In genomic region chr20:31595380-31595653, GRCh38 we compare ENCODE assay signal across 13 cellular contexts. TPM values are rescaled to one million over a fixed set of nuclear protein-coding genes. Genes with fewer than 3 reads are reported as not detected.
DNase-seq lines count a peak whose midpoint lies in the region; ATAC-seq, FAIRE-seq and TF ChIP-seq lines count a peak whose summit lies in the region.
"Had no signal": no experiment of that assay in that cellular context is flagged by ENCODE, and none has a peak within 500 bp of the region (broad histone marks: within the 10 kb centered on the region; RNA-seq: fewer than 3 reads in every experiment).

No MANE protein-coding gene starts in this region.

- peaks cover 36% of the 10 kb centered on the region for H3K27me3 Mint-ChIP-seq in activated CD8-positive, alpha-beta memory T cell treated with anti-CD3 and anti-CD28 coated beads, Interleukin-2, amount 10 ng/mL, durations not matched to agents 7 days and 5 days
- H3K27me3 Mint-ChIP-seq: activated naive CD4-positive, alpha-beta T cell treated with anti-CD3 and anti-CD28 coated beads, Interleukin-2, amount 50 U/mL, for 24 hours had no signal

- H3K4me2 ChIP-seq in HCT116 (ENCODE audit: low read length) (peak overlapping the region; percentile 81), GM12878 (ENCODE audit: control insufficient read depth, insufficient read depth) (no peak overlapping the region)

- intact Hi-C loops in HCT116 (cut with micrococcal nuclease) (no loop called here), GM12878 (cut with micrococcal nuclease; ENCODE audit: unreplicated experiment) (no loop called here)

- no peaks in the 10 kb centered on the region for H3K9me2 ChIP-seq in HCT116 (ENCODE audit: insufficient read depth)

- CTCF ChIA-PET in HCT116 (lab: Charles Lee) (interaction anchor here (1.8 to 2.2 kb wide), 3 partner anchors 26 to 35 kb away, joined by 7 to 13 read pairs (median 8); no protein-coding TSS in a partner anchor), GM12878 (lab: Yijun Ruan, JAX) (interaction anchor here (1.1 kb wide), 1 partner anchor 9 kb away, joined by 3 read pairs; no protein-coding TSS in a partner anchor)
- CTCF ChIA-PET in activated CD8-positive, alpha-beta memory T cell treated with anti-CD3 and anti-CD28 coated beads, Interleukin-2, amount 10 ng/mL, durations not matched to agents 7 days and 5 days (lab: Charles Lee): interaction anchor here (2.7 kb wide), 1 partner anchor 18 kb away, joined by 14 read pairs; no protein-coding TSS in a partner anchor

- H4K20me1 ChIP-seq in HCT116 (ENCODE audit: insufficient read depth) (no peaks in the 10 kb centered on the region), GM12878 (ENCODE audit: control insufficient read depth, insufficient read depth) (no peaks in the 10 kb centered on the region)
- H4K20me1 ChIP-seq: BLaER1 treated with 17β-estradiol and CSF1 and Interleukin-3, amounts not matched to agents 10 nM and 100 nM had no signal

- no peaks in the 10 kb centered on the region for H3K9me3 Mint-ChIP-seq in activated CD8-positive, alpha-beta memory T cell treated with anti-CD3 and anti-CD28 coated beads, Interleukin-2, amount 10 ng/mL, durations not matched to agents 7 days and 5 days (ENCODE audit: low read depth)
- H3K9me3 Mint-ChIP-seq: activated naive CD4-positive, alpha-beta T cell treated with anti-CD3 and anti-CD28 coated beads, Interleukin-2, amount 50 U/mL, for 24 hours had no signal

- no TSS peak for BruUV-seq in HCT116 (replicated peaks; lab: Mats Ljungman, UMichigan)
- BruUV-seq in GM12878 (replicated peaks; lab: Mats Ljungman, UMichigan): no TSS peak

- H3K9me3 ChIP-seq in HCT116 (ENCODE audit: control insufficient read depth in 1 of 2, insufficient read depth in 1 of 2, low read depth in 1 of 2, low read length in 2 of 2) (no peaks in the 10 kb centered on the region), GM12878 (replicated peaks; ENCODE audit: control insufficient read depth, insufficient read depth, low read length) (no peaks in the 10 kb centered on the region), skeletal muscle tissue (ENCODE audit: control insufficient read depth in 3 of 3, low read length in 3 of 3) (no peaks in the 10 kb centered on the region)
- H3K9me3 ChIP-seq: BLaER1 treated with 17β-estradiol and CSF1 and Interleukin-3, amounts not matched to agents 10 nM and 100 nM had no signal

- SMC1A ChIA-PET in GM12878 (lab: Charles Lee; ENCODE audit: uncharacterized antibody, unreplicated experiment): no interaction called here

- H3K9ac ChIP-seq in HCT116 (ENCODE audit: low read length): peak overlapping the region; percentile 69
- no peak overlapping the region for H3K9ac ChIP-seq in GM12878 (ENCODE audit: control insufficient read depth, insufficient read depth, low read length)
- peak overlapping the region in 1 of 3 donors; percentile 25 for H3K9ac ChIP-seq in skeletal muscle tissue (ENCODE audit: low read depth in 1 of 3, low read length in 3 of 3)

- no peak for FAIRE-seq in GM12878 (lab: Jason Lieb, UNC)

- POLR2A ChIA-PET in HCT116 (lab: Charles Lee): interaction anchor here (1.6 to 20.0 kb wide), 3 partner anchors 12 to 29 kb away, joined by 6 to 1106 read pairs (median 101); partner anchors contain the start of gene ID1
- POLR2A ChIA-PET in GM12878 (lab: Charles Lee): no interaction called here

- no peaks in the 10 kb centered on the region for H3K36me3 Mint-ChIP-seq in activated CD8-positive, alpha-beta memory T cell treated with anti-CD3 and anti-CD28 coated beads, Interleukin-2, amount 10 ng/mL, durations not matched to agents 7 days and 5 days
- H3K36me3 Mint-ChIP-seq: activated naive CD4-positive, alpha-beta T cell treated with anti-CD3 and anti-CD28 coated beads, Interleukin-2, amount 50 U/mL, for 24 hours had no signal

- TF ChIP-seq CTCF in HCT116 (IDR thresholded peaks at IDR 0.05 in 2 of 3, conservative IDR thresholded peaks at IDR 0.05 in 1 of 3; ENCODE audit: borderline replicate concordance in 1 of 3, insufficient read depth in 1 of 3, low read depth in 2 of 3, low read length in 2 of 3) (no peak), GM12878 (IDR thresholded peaks at IDR 0.05 in 2 of 3, conservative IDR thresholded peaks at IDR 0.05 in 1 of 3; ENCODE audit: control insufficient read depth in 2 of 3, extremely low read depth in 1 of 3, insufficient read depth in 1 of 3, low read depth in 3 of 3, low read length in 3 of 3) (no peak)

- RAD21 ChIA-PET in HCT116 (lab: Charles Lee; ENCODE audit: low non-redundant PET in 1 of 2, low total read pairs in 2 of 2, uncharacterized antibody in 2 of 2, unreplicated experiment in 2 of 2) (interaction anchor here (1.2 to 1.3 kb wide), 2 partner anchors 9 to 33 kb away, joined by 3 to 4 read pairs; no protein-coding TSS in a partner anchor), GM12878 (lab: Charles Lee; ENCODE audit: unreplicated experiment) (interaction anchor here (1.2 to 2.0 kb wide), 2 partner anchors 18 to 22 kb away, joined by 5 to 6 read pairs; no protein-coding TSS in a partner anchor)

- WGBS in GM12878 (ENCODE audit: insufficient coverage, insufficient replicate concordance, low lambda C conversion rate, missing lambda C conversion rate): 30% methylated on average over 3 of the region's 3 CpGs

- no peak overlapping the region for H3K4me3 Mint-ChIP-seq in activated CD8-positive, alpha-beta memory T cell treated with anti-CD3 and anti-CD28 coated beads, Interleukin-2, amount 10 ng/mL, durations not matched to agents 7 days and 5 days
- H3K4me3 Mint-ChIP-seq: activated naive CD4-positive, alpha-beta T cell treated with anti-CD3 and anti-CD28 coated beads, Interleukin-2, amount 50 U/mL, for 24 hours had no signal

- H3K27ac ChIP-seq in HCT116 (ENCODE audit: low read depth, low read length): peak overlapping the region; percentile 98
- H3K27ac ChIP-seq in GM12878 (ENCODE audit: control insufficient read depth, insufficient read depth): no peak overlapping the region
- peak overlapping the region; percentile 51 for H3K27ac ChIP-seq in skeletal muscle tissue (ENCODE audit: low read depth, low read length)
- H3K27ac ChIP-seq: BLaER1 treated with 17β-estradiol and CSF1 and Interleukin-3, amounts not matched to agents 10 nM and 100 nM had no signal

- in situ Hi-C loops in GM12878 (cut with MboI): no loop called here

- H3K79me2 ChIP-seq in HCT116 (ENCODE audit: insufficient read depth, low read length): peaks cover 22% of the 10 kb centered on the region
- no peaks in the 10 kb centered on the region for H3K79me2 ChIP-seq in GM12878 (ENCODE audit: control insufficient read depth, insufficient read depth, low read length)

- TF ChIP-seq EP300 in GM12878 (IDR thresholded peaks at IDR 0.05; ENCODE audit: borderline replicate concordance in 1 of 2, control insufficient read depth in 1 of 2, low read depth in 2 of 2, low read length in 2 of 2): no peak

- TF ChIP-seq POLR2A in HCT116 (IDR thresholded peaks at IDR 0.05; ENCODE audit: borderline replicate concordance, extremely low read depth, insufficient read depth, insufficient read length): no peak
- no peak for TF ChIP-seq POLR2A in GM12878 (IDR thresholded peaks at IDR 0.05; ENCODE audit: low read depth, low read length)

- H3K36me3 ChIP-seq in HCT116 (ENCODE audit: control insufficient read depth in 1 of 2, insufficient read depth in 2 of 2, low read length in 2 of 2) (no peaks in the 10 kb centered on the region), GM12878 (ENCODE audit: control insufficient read depth in 2 of 2, insufficient read depth in 2 of 2, low read length in 1 of 2) (no peaks in the 10 kb centered on the region), skeletal muscle tissue (ENCODE audit: control insufficient read depth in 3 of 3, insufficient read depth in 3 of 3, low read length in 3 of 3) (no peaks in the 10 kb centered on the region)
- H3K36me3 ChIP-seq: BLaER1 treated with 17β-estradiol and CSF1 and Interleukin-3, amounts not matched to agents 10 nM and 100 nM had no signal

- H3K27ac Mint-ChIP-seq in activated CD8-positive, alpha-beta memory T cell treated with anti-CD3 and anti-CD28 coated beads, Interleukin-2, amount 10 ng/mL, durations not matched to agents 7 days and 5 days: no peak overlapping the region
- H3K27ac Mint-ChIP-seq: activated naive CD4-positive, alpha-beta T cell treated with anti-CD3 and anti-CD28 coated beads, Interleukin-2, amount 50 U/mL, for 24 hours had no signal

- TF ChIP-seq RAD21 in HCT116 (IDR thresholded peaks at IDR 0.05; ENCODE audit: low read depth) (no peak), GM12878 (IDR thresholded peaks at IDR 0.05; ENCODE audit: insufficient read depth, low read depth, low read length) (no peak)

- H2AFZ ChIP-seq in HCT116 (ENCODE audit: low read depth, low read length, poor library complexity, severe bottlenecking): no peak overlapping the region
- H2AFZ ChIP-seq in GM12878 (ENCODE audit: control insufficient read depth, low read depth, low read length): no peak overlapping the region

- H3K27me3 ChIP-seq in HCT116 (ENCODE audit: insufficient read depth, low read length): no peaks in the 10 kb centered on the region
- no peaks in the 10 kb centered on the region for H3K27me3 ChIP-seq in GM12878 (replicated peaks in 1 of 2; ENCODE audit: control insufficient read depth in 2 of 2, insufficient read depth in 2 of 2, low read length in 1 of 2)
- no peaks in the 10 kb centered on the region for H3K27me3 ChIP-seq in skeletal muscle tissue (ENCODE audit: control insufficient read depth in 3 of 3, insufficient read depth in 3 of 3, low read length in 3 of 3)
- H3K27me3 ChIP-seq: BLaER1 treated with 17β-estradiol and CSF1 and Interleukin-3, amounts not matched to agents 10 nM and 100 nM had no signal

- peaks cover 64 to 83% of the 10 kb centered on the region in 2 experiments for H3K4me1 ChIP-seq in HCT116 (ENCODE audit: control insufficient read depth in 1 of 2, insufficient read depth in 2 of 2, low read length in 2 of 2)
- peaks cover 6% of the 10 kb centered on the region for H3K4me1 ChIP-seq in GM12878 (ENCODE audit: control insufficient read depth, insufficient read depth, low read length)
- H3K4me1 ChIP-seq in skeletal muscle tissue (ENCODE audit: control insufficient read depth in 3 of 3, insufficient read depth in 3 of 3, low read length in 3 of 3): peaks cover 4 to 10% (median 10%) of the 10 kb centered on the region in 3 donors

- H3K4me1 Mint-ChIP-seq in activated CD8-positive, alpha-beta memory T cell treated with anti-CD3 and anti-CD28 coated beads, Interleukin-2, amount 10 ng/mL, durations not matched to agents 7 days and 5 days: no peaks in the 10 kb centered on the region

- peak overlapping the region; percentile 51 to 58 for H3K4me3 ChIP-seq in HCT116 (replicated peaks in 1 of 2; ENCODE audit: low read depth in 1 of 2, low read length in 2 of 2)
- H3K4me3 ChIP-seq in GM12878: no peak overlapping the region
- no peak overlapping the region for H3K4me3 ChIP-seq in skeletal muscle tissue (ENCODE audit: low read length in 3 of 3)
- H3K4me3 ChIP-seq: BLaER1 treated with 17β-estradiol and CSF1 and Interleukin-3, amounts not matched to agents 10 nM and 100 nM had no signal

- ATAC-seq in HCT116 (no peak), GM12878 (no peak), GM18517 (IDR thresholded peaks at IDR 0.05; ENCODE audit: unreplicated experiment) (no peak), GM21528 (IDR thresholded peaks at IDR 0.05; ENCODE audit: low FRiP score, unreplicated experiment) (no peak)
- no peak for ATAC-seq in activated CD8-positive, alpha-beta memory T cell treated with anti-CD3 and anti-CD28 coated beads, Interleukin-2, amount 10 ng/mL, durations not matched to agents 7 days and 5 days

- DNase-seq in HCT116 (ENCODE audit: low read depth, low spot score) (no peak), GM12878 (ENCODE audit: low read depth, low spot score) (no peak), iPS-NIHi7 (ENCODE audit: extremely low spot score) (peak; percentile 13)
- DNase-seq in activated CD8-positive, alpha-beta memory T cell treated with anti-CD3 and anti-CD28 coated beads, Interleukin-2, amount 10 ng/mL, durations not matched to agents 7 days and 5 days: no peak
- DNase-seq in activated CD4-positive, alpha-beta T cell treated with anti-CD3 and anti-CD28 coated beads for 1 hour: no peak
- DNase-seq: activated CD4-positive, alpha-beta T cell treated with anti-CD3 and anti-CD28 coated beads, Interleukin-2, amount 50 U/mL, for 1 hour; NCI-H446 had no signal

RNA-seq across cellular contexts. Expression of gene ID1, which starts 9.8 kb away (rescaled TPM):
- total RNA-seq in HCT116 (2021; ENCODE audit: unreplicated experiment) (811 TPM), GM12878 (2014; rRNA removed) (0.38 and 0.56 TPM in 2 replicates), GM12878 (2014; rRNA removed; fragmentation: Illumina TruSeq; extraction: Trizol) (0.13 and 0.14 TPM in 2 replicates), GM12878 (2021) (0.49 and 1.0 TPM in 2 replicates), skeletal muscle tissue (136 TPM)
- polyA plus RNA-seq in HCT116 (2012): 603 and 619 TPM in 2 replicates
- total RNA-seq in GM12878 (2013; cell fraction: nucleolus; rRNA removed): 0.56 and 1.1 TPM in 2 replicates
- not detected for polyA plus RNA-seq in GM12878 (2011; ENCODE audit: low read depth)
- polyA plus RNA-seq in GM12878 (2011; rRNA removed) (0.31 TPM in 1 of 2 replicates, not detected in the other), GM12878 (2014; fragmentation: Illumina TruSeq; extraction: Trizol) (not detected in 2 replicates), GM12878 (2014; fragmentation: Nextera tagmentation; extraction: Ambion mirVana) (under 1 TPM in 1 of 2 experiments, not detected in 1; 0.09 TPM), GM12878 (2014; rRNA removed) (0.46 and 0.71 TPM in 2 replicates), GM12878 (2016; fragmentation: Nextera tagmentation; extraction: Ambion mirVana) (1 to 10 TPM in 1 of 2 experiments, under 1 TPM in 1; 0.87 to 1.3 TPM)
- polyA plus RNA-seq in GM12878 (2011; cell fraction: cytosol; rRNA removed): 1.1 and 1.2 TPM in 2 replicates
- polyA plus RNA-seq in GM12878 (2011; cell fraction: nucleus; rRNA removed): 1.2 and 1.7 TPM in 2 replicates
- polyA plus RNA-seq in GM12878 (2012): 0.15 and 0.21 TPM in 2 replicates
- 0.62 TPM in 1 of 2 replicates, not detected in the other for polyA minus RNA-seq in GM12878 (2011; rRNA and poly(A)+ RNA removed)
- 8.9 and 10.8 TPM in 2 replicates for polyA minus RNA-seq in GM12878 (2011; cell fraction: cytosol; rRNA and poly(A)+ RNA removed)
- 1.7 and 4.2 TPM in 2 replicates for polyA minus RNA-seq in GM12878 (2011; cell fraction: nucleus; rRNA and poly(A)+ RNA removed)
- total RNA-seq in activated CD8-positive, alpha-beta memory T cell treated with anti-CD3 and anti-CD28 coated beads, Interleukin-2, amount 10 ng/mL, durations not matched to agents 7 days and 5 days: not detected

RNA-seq across cellular contexts. Expression of gene COX4I2, which starts 42.4 kb away (rescaled TPM):
- not detected for total RNA-seq in HCT116 (2021; ENCODE audit: unreplicated experiment)
- polyA plus RNA-seq in HCT116 (2012): 0.11 TPM in 1 of 2 replicates, not detected in the other
- total RNA-seq in GM12878 (2013; cell fraction: nucleolus; rRNA removed): not detected in 2 replicates
- not detected in 2 replicates for total RNA-seq in GM12878 (2014; rRNA removed)
- total RNA-seq in GM12878 (2014; rRNA removed; fragmentation: Illumina TruSeq; extraction: Trizol): not detected in 2 replicates
- not detected in 2 replicates for total RNA-seq in GM12878 (2021)
- not detected for polyA plus RNA-seq in GM12878 (2011; ENCODE audit: low read depth)
- not detected in 2 replicates for polyA plus RNA-seq in GM12878 (2011; rRNA removed)
- polyA plus RNA-seq in GM12878 (2011; cell fraction: cytosol; rRNA removed): 0.12 and 0.19 TPM in 2 replicates
- polyA plus RNA-seq in GM12878 (2011; cell fraction: nucleus; rRNA removed): not detected in 2 replicates
- 0.25 and 0.34 TPM in 2 replicates for polyA plus RNA-seq in GM12878 (2012)
- polyA plus RNA-seq in GM12878 (2014; fragmentation: Illumina TruSeq; extraction: Trizol): not detected in 2 replicates
- not detected for polyA plus RNA-seq in GM12878 (2014; fragmentation: Nextera tagmentation; extraction: Ambion mirVana)
- 0.34 TPM in 1 of 2 replicates, not detected in the other for polyA plus RNA-seq in GM12878 (2014; rRNA removed)
- polyA plus RNA-seq in GM12878 (2016; fragmentation: Nextera tagmentation; extraction: Ambion mirVana): not detected
- polyA minus RNA-seq in GM12878 (2011; rRNA and poly(A)+ RNA removed): not detected in 2 replicates
- polyA minus RNA-seq in GM12878 (2011; cell fraction: cytosol; rRNA and poly(A)+ RNA removed): not detected in 2 replicates
- polyA minus RNA-seq in GM12878 (2011; cell fraction: nucleus; rRNA and poly(A)+ RNA removed): not detected in 2 replicates
- 16.2 TPM for total RNA-seq in skeletal muscle tissue
- total RNA-seq in activated CD8-positive, alpha-beta memory T cell treated with anti-CD3 and anti-CD28 coated beads, Interleukin-2, amount 10 ng/mL, durations not matched to agents 7 days and 5 days: not detected
- total RNA-seq: SK-MEL-5 had no signal

Comparison
In these comparisons a context has a peak if more than half of its experiments do, and no peak if none do; other contexts are left out.
1. H3K4me3 ChIP-seq: peak in HCT116 (2 of 2); none in GM12878 (single experiment) and skeletal muscle tissue (0 of 3).
2. RNA of gene ID1, which starts 9.8 kb away (total RNA-seq): 811 TPM in HCT116 (single experiment) and 136 TPM in skeletal muscle tissue (single experiment); 0.13 to 1.1 TPM in GM12878 and not detected in activated CD8-positive, alpha-beta memory T cell treated with anti-CD3 and anti-CD28 coated beads, Interleukin-2, amount 10 ng/mL, durations not matched to agents 7 days and 5 days; every median in the first group is over 10 times any median in the second.
3. RNA of gene COX4I2, which starts 42.4 kb away (total RNA-seq): 16.2 TPM in skeletal muscle tissue (single experiment); not detected in HCT116 (single experiment), not detected in GM12878 and not detected in activated CD8-positive, alpha-beta memory T cell treated with anti-CD3 and anti-CD28 coated beads, Interleukin-2, amount 10 ng/mL, durations not matched to agents 7 days and 5 days; every median in the first group is over 10 times any median in the second.